Comparison of ENCODE assay signal across 9 cellular contexts in the genomic region with DNA sequence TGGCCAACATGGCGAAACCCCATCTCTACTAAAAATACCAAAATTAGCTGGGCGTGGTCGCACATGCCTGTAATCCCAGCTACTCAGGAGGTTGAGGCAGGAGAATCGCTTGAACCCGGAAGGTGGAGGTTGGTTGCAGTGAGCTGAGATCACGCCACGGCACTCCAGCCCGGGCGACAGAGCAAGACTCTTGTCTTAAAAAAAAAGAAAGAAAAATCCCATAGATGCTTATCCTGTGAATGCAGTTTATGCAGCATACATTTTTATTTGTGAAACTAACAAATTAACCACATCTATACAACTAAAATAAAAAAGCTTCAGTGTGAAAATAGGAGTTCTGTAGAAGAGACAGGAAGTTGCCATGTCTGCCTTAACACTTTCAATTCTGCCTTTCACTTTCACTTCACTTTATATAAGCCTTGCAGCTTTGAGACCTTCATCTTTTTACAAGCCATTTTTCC. TPM values are rescaled to one million over a fixed set of nuclear protein-coding genes. Genes with fewer than 3 reads are reported as not detected.
A peak's percentile ranks its signal among the peaks of the same experiment; 100 is the strongest.
DNase-seq lines count a peak whose midpoint lies in the region; ATAC-seq and TF ChIP-seq lines count a peak whose summit lies in the region.
"Had no signal": no experiment of that assay in that cellular context is flagged by ENCODE, and none has a peak within 500 bp of the region (broad histone marks: within the 10 kb centered on the region; RNA-seq: fewer than 3 reads in every experiment).

No MANE protein-coding gene starts in this region.

- no peak overlapping the region for H2BK15ac ChIP-seq in H9 (ENCODE audit: low read depth, low read length)

- no peaks in the 10 kb centered on the region for H3K36me3 Mint-ChIP-seq in H9 (ENCODE audit: insufficient read depth in 1 of 3, low read depth in 3 of 3)

- no peak overlapping the region for H3K4me3 Mint-ChIP-seq in H9

- H3K4me2 ChIP-seq in Karpas-422 (ENCODE audit: low read depth, low read length, poor library complexity, severe bottlenecking) (peak overlapping the region; percentile 79), H9 (ENCODE audit: insufficient read depth, insufficient read length, low read length) (no peak overlapping the region)

- no peak overlapping the region for H4K5ac ChIP-seq in H9 (ENCODE audit: insufficient read length, low read depth, low read length)

- H3K9ac ChIP-seq in Karpas-422 (ENCODE audit: low read length), result peak overlapping the region; percentile 69
- H3K9ac ChIP-seq in H9 (ENCODE audit: extremely low read depth, insufficient read length, low read length), result no peak overlapping the region

- no peak for TF ChIP-seq CTCF in GM10266 (IDR thresholded peaks at IDR 0.05; ENCODE audit: control insufficient read depth, insufficient read depth, low read depth, missing control alignments)
- no peak for TF ChIP-seq CTCF in H9 (conservative IDR thresholded peaks at IDR 0.05)

- 65% methylated on average over 9 of the region's 9 CpGs for WGBS in urinary bladder
- WGBS in H9 (ENCODE audit: extremely low coverage, insufficient read length, low lambda C conversion rate), result no CpG with 5 or more reads among the region's 9 CpGs

- H4K20me1 ChIP-seq in Karpas-422 (ENCODE audit: insufficient read depth, low read depth, low read length) (no peaks in the 10 kb centered on the region), H9 (ENCODE audit: control insufficient read depth, insufficient read depth, insufficient read length) (no peaks in the 10 kb centered on the region)

- H3K36me3 ChIP-seq in Karpas-422 (ENCODE audit: insufficient read depth, low read length), result no peaks in the 10 kb centered on the region
- H3K36me3 ChIP-seq in urinary bladder (ENCODE audit: insufficient read depth), result no peaks in the 10 kb centered on the region
- H3K36me3 ChIP-seq: cardiac muscle cell had no signal

- H3K27me3 ChIP-seq in Karpas-422 (ENCODE audit: low read length) (no peaks in the 10 kb centered on the region), H9 (ENCODE audit: insufficient read depth, low read length) (no peaks in the 10 kb centered on the region)
- H3K27me3 ChIP-seq: cardiac muscle cell had no signal

- no peak overlapping the region for H3K4ac ChIP-seq in H9 (ENCODE audit: low read depth, low read length)

- H3K9me3 ChIP-seq in Karpas-422 (ENCODE audit: low read length) (no peaks in the 10 kb centered on the region), H9 (ENCODE audit: control insufficient read depth, low read depth, low read length) (no peaks in the 10 kb centered on the region)

- no peaks in the 10 kb centered on the region for H3K23me2 ChIP-seq in H9 (ENCODE audit: insufficient read length, low read depth, low read length, poor library complexity, severe bottlenecking)

- H3K4me1 ChIP-seq in Karpas-422 (ENCODE audit: low read length), result peaks cover 96% of the 10 kb centered on the region
- H3K4me1 ChIP-seq in urinary bladder (ENCODE audit: insufficient read depth), result no peaks in the 10 kb centered on the region
- H3K4me1 ChIP-seq in H9 (ENCODE audit: insufficient read depth, low read length), result no peaks in the 10 kb centered on the region

- no peak overlapping the region for H2BK20ac ChIP-seq in H9 (ENCODE audit: low read depth, low read length, poor library complexity, severe bottlenecking)

- no peak overlapping the region for H3K56ac ChIP-seq in H9 (ENCODE audit: insufficient read length, low read depth, low read length)

- no peak overlapping the region for H3K23ac ChIP-seq in H9 (ENCODE audit: insufficient read length, low read depth, low read length)

- H3K27ac Mint-ChIP-seq in H9, result 0 out of 7 replicates have a peak overlapping the region, but pooled peaks of 1 of the 3 experiments have one; percentile 17

- no peak overlapping the region for H2BK12ac ChIP-seq in H9 (ENCODE audit: insufficient read length, low read depth, low read length)

- H3K14ac ChIP-seq in H9 (ENCODE audit: insufficient read depth, low read length), result no peak overlapping the region

- peak; percentile 71 for DNase-seq in GM10266 (ENCODE audit: extremely low spot score)
- DNase-seq in Karpas-422, result peak; percentile 93
- DNase-seq in activated naive CD4-positive, alpha-beta T cell treated with Interleukin-2 at 50 U/mL for 16 hours, result peak; percentile 24
- no peak for DNase-seq in left lobe of liver (ENCODE audit: low spot score)
- no peak for DNase-seq in cerebellar cortex (ENCODE audit: low spot score)
- DNase-seq in H9, result no peak
- no peak for DNase-seq in HT-29 (ENCODE audit: low spot score)

- no peaks in the 10 kb centered on the region for H3K9me2 ChIP-seq in Karpas-422 (replicated peaks; ENCODE audit: insufficient read depth, low read length)

- no peak overlapping the region for H2AK5ac ChIP-seq in H9 (ENCODE audit: insufficient read length, low read length)

- H3T11ph ChIP-seq in H9 (ENCODE audit: low read length), result no peak overlapping the region

- peak; percentile 35 for ATAC-seq in left lobe of liver

- no peak overlapping the region for H2BK120ac ChIP-seq in H9 (ENCODE audit: low read depth, low read length, poor library complexity, severe bottlenecking)

- H3K27ac ChIP-seq in Karpas-422 (ENCODE audit: low read length) (peak overlapping the region; percentile 97), urinary bladder (ENCODE audit: low read depth) (no peak overlapping the region), H9 (ENCODE audit: insufficient read length, low read depth, low read length) (no peak overlapping the region)
- H3K27ac ChIP-seq: cardiac muscle cell had no signal

- no peaks in the 10 kb centered on the region for H3K9me3 Mint-ChIP-seq in H9

- no peak overlapping the region for H4K91ac ChIP-seq in H9 (ENCODE audit: insufficient read length, low read depth, low read length)

- H4K8ac ChIP-seq in H9 (replicated peaks; ENCODE audit: insufficient read length, low read depth, low read length), result no peak overlapping the region

- H3K18ac ChIP-seq in H9 (ENCODE audit: insufficient read length, low read depth, low read length), result no peak overlapping the region

- no peaks in the 10 kb centered on the region for H3K27me3 Mint-ChIP-seq in H9 (ENCODE audit: low read depth)

- H3K79me1 ChIP-seq in H9 (ENCODE audit: insufficient read depth, low read depth, low read length, poor library complexity, severe bottlenecking), result no peaks in the 10 kb centered on the region

- H2AFZ ChIP-seq in Karpas-422 (ENCODE audit: low read length) (no peak overlapping the region), H9 (ENCODE audit: low read length) (no peak overlapping the region)

- H2BK5ac ChIP-seq in H9 (ENCODE audit: insufficient read length, low read length), result no peak overlapping the region

- H3K4me3 ChIP-seq in Karpas-422 (ENCODE audit: low read length), result peak overlapping the region; percentile 53
- peak overlapping the region; percentile 23 for H3K4me3 ChIP-seq in urinary bladder (ENCODE audit: low read depth, low read length)
- H3K4me3 ChIP-seq: cardiac muscle cell had no signal

- H3K79me2 ChIP-seq in Karpas-422 (ENCODE audit: low read length), result peaks cover 41% of the 10 kb centered on the region
- H3K79me2 ChIP-seq in H9 (ENCODE audit: insufficient read depth, low read length), result peaks cover 1% of the 10 kb centered on the region; the same call in 1 of the 2 replicates

- H3K4me1 Mint-ChIP-seq in H9, result no peaks in the 10 kb centered on the region

RNA-seq across cellular contexts. Expression of a gene that starts 7.1 kb away (rescaled TPM):
- 0.29 and 0.56 TPM in 2 replicates for total RNA-seq in Karpas-422 (2014; rRNA removed; shearing (Covaris generic); ENCODE audit: low replicate concordance)
- 2.8 TPM for total RNA-seq in left lobe of liver
- 4.0 TPM for total RNA-seq in urinary bladder
- 1.4 TPM for polyA plus RNA-seq in urinary bladder
- total RNA-seq in H9 (2021), result not detected in 2 replicates
- total RNA-seq in HT-29 (2014; rRNA removed; shearing (Covaris generic)), result not detected in 2 replicates
- total RNA-seq: cardiac muscle cell had no signal

RNA-seq across cellular contexts. Expression of a gene that starts 18.5 kb away (rescaled TPM):
- 0.07 TPM in 1 of 2 replicates, not detected in the other for total RNA-seq in Karpas-422 (2014; rRNA removed; shearing (Covaris generic); ENCODE audit: low replicate concordance)
- total RNA-seq in left lobe of liver, result 0.10 TPM
- 0.42 TPM for total RNA-seq in urinary bladder
- 0.05 TPM for polyA plus RNA-seq in urinary bladder
- total RNA-seq in H9 (2021), result 0.11 and 0.13 TPM in 2 replicates
- total RNA-seq in HT-29 (2014; rRNA removed; shearing (Covaris generic)), result 0.05 and 0.08 TPM in 2 replicates
- polyA plus RNA-seq: cardiac muscle cell had no signal

RNA-seq across cellular contexts. Expression of a gene that starts 45.9 kb away (rescaled TPM):
- 82.6 and 90.6 TPM in 2 replicates for total RNA-seq in Karpas-422 (2014; rRNA removed; shearing (Covaris generic); ENCODE audit: low replicate concordance)
- total RNA-seq in left lobe of liver, result 11.4 TPM
- 163 TPM for total RNA-seq in urinary bladder
- 66.2 TPM for polyA plus RNA-seq in urinary bladder
- 108 TPM in 2 replicates for total RNA-seq in H9 (2021)
- total RNA-seq in HT-29 (2014; rRNA removed; shearing (Covaris generic)), result 120 and 131 TPM in 2 replicates

Comparison
In these comparisons a context has a peak if more than half of its experiments do, and no peak if none do; other contexts are left out.
1. DNase-seq: peak in GM10266 (single experiment), Karpas-422 (single experiment) and activated naive CD4-positive, alpha-beta T cell treated with Interleukin-2 at 50 U/mL for 16 hours (single experiment); none in left lobe of liver (single experiment), cerebellar cortex (single experiment), H9 (single experiment) and HT-29 (single experiment).